30 cellular contexts compared by ENCODE assay signal in genomic region chr4:80911458-80911857, GRCh38.
A peak's percentile ranks its signal among the peaks of the same experiment; 100 is the strongest.
DNase-seq lines count a peak whose midpoint lies in the region; ATAC-seq and TF ChIP-seq lines count a peak whose summit lies in the region.
"Had no signal": no experiment of that assay in that cellular context is flagged by ENCODE, and none has a peak within 500 bp of the region (broad histone marks: within the 10 kb centered on the region; RNA-seq: fewer than 3 reads in every experiment).

No MANE protein-coding gene starts in this region.

- no peak overlapping the region for H3K4me3 Mint-ChIP-seq in activated naive CD4-positive, alpha-beta T cell treated with anti-CD3 and anti-CD28 coated beads, Interleukin-2, amount 10 ng/mL, durations not matched to agents 7 days and 5 days
- H3K4me3 Mint-ChIP-seq: activated CD4-positive, alpha-beta T cell treated with anti-CD3 and anti-CD28 coated beads for 36 hours; activated T-cell treated with anti-CD3 and anti-CD28 coated beads, Interleukin-2, amount 50 U/mL, for 4 hours; CD4-positive, alpha-beta memory T cell; T-helper 1 cell treated with Interleukin-12 subunit alpha and Interleukin-12 subunit beta and Interleukin-4 antibody, amounts not matched to agents 30 μg/mL and 1 μg/mL, for 36 hours had no signal

- H3K36me3 ChIP-seq in BE2C: no peaks in the 10 kb centered on the region
- H3K36me3 ChIP-seq: colonic mucosa, SJSA1, upper lobe of left lung had no signal

- ATAC-seq in GM19351 (IDR thresholded peaks at IDR 0.05; ENCODE audit: unreplicated experiment): peak; percentile 79
- ATAC-seq in HG02973 (IDR thresholded peaks at IDR 0.05; ENCODE audit: unreplicated experiment): peak; percentile 58
- ATAC-seq: activated CD4-positive, alpha-beta T cell treated with anti-CD3 and anti-CD28 coated beads for 36 hours; activated T-cell treated with anti-CD3 and anti-CD28 coated beads, Interleukin-2, amount 50 U/mL, for 4 hours; esophagus mucosa; HepG2 had no signal

- no peak overlapping the region for H3K27ac Mint-ChIP-seq in activated naive CD4-positive, alpha-beta T cell treated with anti-CD3 and anti-CD28 coated beads, Interleukin-2, amount 10 ng/mL, durations not matched to agents 7 days and 5 days
- H3K27ac Mint-ChIP-seq: activated CD4-positive, alpha-beta T cell treated with anti-CD3 and anti-CD28 coated beads for 36 hours; CD4-positive, alpha-beta memory T cell; T-helper 1 cell treated with Interleukin-12 subunit alpha and Interleukin-12 subunit beta and Interleukin-4 antibody, amounts not matched to agents 30 μg/mL and 1 μg/mL, for 36 hours had no signal

- H3K4me1 ChIP-seq in BE2C: no peaks in the 10 kb centered on the region
- H3K4me1 ChIP-seq: colonic mucosa, SJSA1, upper lobe of left lung had no signal

- H3K9me3 ChIP-seq in BE2C: no peaks in the 10 kb centered on the region; the same call in 1 of the 2 replicates
- H3K9me3 ChIP-seq: colonic mucosa, SJSA1 had no signal

- no peaks in the 10 kb centered on the region for H3K36me3 Mint-ChIP-seq in activated naive CD4-positive, alpha-beta T cell treated with anti-CD3 and anti-CD28 coated beads, Interleukin-2, amount 10 ng/mL, durations not matched to agents 7 days and 5 days
- H3K36me3 Mint-ChIP-seq: CD4-positive, alpha-beta memory T cell had no signal

- no peak overlapping the region for H3K4me3 ChIP-seq in BE2C (ENCODE audit: low read depth, low read length)
- H3K4me3 ChIP-seq: colonic mucosa, SJSA1, skin epidermis, upper lobe of left lung had no signal

- H3K27me3 Mint-ChIP-seq in activated naive CD4-positive, alpha-beta T cell treated with anti-CD3 and anti-CD28 coated beads, Interleukin-2, amount 10 ng/mL, durations not matched to agents 7 days and 5 days: no peaks in the 10 kb centered on the region
- H3K27me3 Mint-ChIP-seq: CD4-positive, alpha-beta memory T cell had no signal

- TF ChIP-seq CTCF in BE2C (IDR thresholded peaks at IDR 0.05; ENCODE audit: low read depth, low read length): no peak

- CTCF ChIA-PET in activated naive CD4-positive, alpha-beta T cell treated with anti-CD3 and anti-CD28 coated beads, Interleukin-2, amount 10 ng/mL, durations not matched to agents 7 days and 5 days (lab: Charles Lee): no interaction called here

- H3K9me3 Mint-ChIP-seq in activated naive CD4-positive, alpha-beta T cell treated with anti-CD3 and anti-CD28 coated beads, Interleukin-2, amount 10 ng/mL, durations not matched to agents 7 days and 5 days: peaks cover 7% of the 10 kb centered on the region

- DNase-seq in NCI-H2227 (lab: John Stamatoyannopoulos, UW; ENCODE audit: unreplicated experiment) (peak; percentile 4), NCI-H2227 treated with DMSO at 0.1 percent for 48 hours (lab: John Stamatoyannopoulos, UW) (no peak), NCI-H82 (lab: John Stamatoyannopoulos, UW) (peak; percentile 39), NCI-H446 treated with DMSO at 0.1 percent for 48 hours (lab: John Stamatoyannopoulos, UW) (no peak), BE2C (no peak)
- DNase-seq in activated naive CD4-positive, alpha-beta T cell treated with anti-CD3 and anti-CD28 coated beads, Interleukin-2, amount 10 ng/mL, durations not matched to agents 7 days and 5 days: no peak
- DNase-seq: activated CD4-positive, alpha-beta T cell treated with anti-CD3 and anti-CD28 coated beads for 36 hours; activated naive CD4-positive, alpha-beta T cell treated with Interleukin-2 at 50 U/mL for 16 hours; activated T-cell treated with anti-CD3 and anti-CD28 coated beads, Interleukin-2, amount 50 U/mL, for 4 hours; amygdala; CD4-positive, alpha-beta memory T cell; colonic mucosa; DMS 273 treated with DMSO at 0.1 percent for 48 hours; foreskin melanocyte; H7; Kasumi-1; mesendoderm; NCI-H1694; NCI-H526 treated with DMSO at 0.1 percent for 48 hours; occipital lobe; stimulated activated CD4-positive, alpha-beta T cell treated with anti-CD3 and anti-CD28 coated beads, Interleukin-1b, Interleukin-23, amount 100 ng/mL, for 48 hours; substantia nigra; upper lobe of left lung had no signal

- H3K27me3 ChIP-seq in BE2C: no peaks in the 10 kb centered on the region
- H3K27me3 ChIP-seq: colonic mucosa, SJSA1, upper lobe of left lung had no signal

- H3K4me1 Mint-ChIP-seq in activated naive CD4-positive, alpha-beta T cell treated with anti-CD3 and anti-CD28 coated beads, Interleukin-2, amount 10 ng/mL, durations not matched to agents 7 days and 5 days: no peaks in the 10 kb centered on the region

Comparison
In these comparisons a context has a peak if more than half of its experiments do, and no peak if none do; other contexts are left out.
1. DNase-seq: peak in NCI-H2227 (single experiment) and NCI-H82 (single experiment); none in NCI-H2227 treated with DMSO at 0.1 percent for 48 hours (single experiment), NCI-H446 treated with DMSO at 0.1 percent for 48 hours (single experiment), activated naive CD4-positive, alpha-beta T cell treated with anti-CD3 and anti-CD28 coated beads, Interleukin-2, amount 10 ng/mL, durations not matched to agents 7 days and 5 days (single experiment) and BE2C (single experiment).